8 cellular contexts compared by ENCODE assay signal in the genomic region with DNA sequence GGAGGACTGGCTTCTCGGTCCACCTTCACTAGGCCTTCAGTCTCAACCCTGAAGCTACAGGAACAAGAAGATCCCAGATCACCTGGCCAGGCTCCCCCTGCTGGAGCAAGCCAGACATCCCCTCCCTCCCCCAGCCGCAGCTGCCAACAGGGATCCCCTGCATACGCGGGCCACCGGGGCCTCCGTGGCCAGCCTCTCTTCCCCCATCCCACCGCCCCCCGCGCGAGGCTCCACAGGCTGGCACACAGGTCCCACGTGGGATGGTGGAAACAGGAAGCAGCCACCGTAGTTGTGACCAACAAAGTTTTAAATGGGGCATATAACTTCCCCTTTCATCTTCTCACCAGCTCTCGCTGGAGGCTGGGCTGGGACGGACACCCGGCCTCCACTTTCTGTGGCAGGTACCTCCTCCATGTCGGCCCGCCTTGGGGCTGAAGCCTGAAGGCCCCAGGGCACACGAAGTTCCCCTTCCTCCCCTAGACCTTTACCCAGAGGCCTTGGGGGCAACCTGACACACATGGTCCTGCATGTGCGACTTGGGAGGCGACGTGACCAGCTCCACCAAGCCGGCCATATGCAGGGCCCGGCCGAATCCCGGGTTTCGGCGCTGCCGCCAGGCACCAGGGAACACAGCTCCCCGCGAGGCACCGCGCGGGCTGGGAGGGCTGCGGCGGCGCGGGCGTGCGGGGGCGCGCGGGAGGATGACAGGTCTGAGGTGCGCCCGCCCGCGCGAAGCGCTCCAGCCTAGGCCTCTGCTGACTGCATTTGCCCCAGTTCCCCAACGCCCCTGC. TPM values are rescaled to one million over a fixed set of nuclear protein-coding genes. Genes with fewer than 3 reads are reported as not detected.
A peak's percentile ranks its signal among the peaks of the same experiment; 100 is the strongest.
DNase-seq lines count a peak whose midpoint lies in the region; ATAC-seq and TF ChIP-seq lines count a peak whose summit lies in the region.

No MANE protein-coding gene starts in this region.

- H3K9me3 ChIP-seq in WERI-Rb-1 (ENCODE audit: severe bottlenecking) (no peaks in the 10 kb centered on the region), breast epithelium (no peaks in the 10 kb centered on the region)

- no peaks in the 10 kb centered on the region for H3K36me3 ChIP-seq in WERI-Rb-1
- no peaks in the 10 kb centered on the region for H3K36me3 ChIP-seq in breast epithelium
- H3K36me3 ChIP-seq in kidney epithelial cell (ENCODE audit: control insufficient read depth, insufficient read depth, low read length): no peaks in the 10 kb centered on the region

- H3K4me1 ChIP-seq in breast epithelium: peaks cover 27 to 75% of the 10 kb centered on the region in 2 donors

- no peak for TF ChIP-seq POLR2A in breast epithelium (IDR thresholded peaks at IDR 0.05)

- H3K27ac ChIP-seq in 22Rv1: peak overlapping the region; percentile 98
- H3K27ac ChIP-seq in WERI-Rb-1: peak overlapping the region; percentile 70
- H3K27ac ChIP-seq in breast epithelium: peak overlapping the region; percentile 96

- peak; percentile 21 for ATAC-seq in GM18867 (IDR thresholded peaks at IDR 0.05; ENCODE audit: unreplicated experiment)

- no peaks in the 10 kb centered on the region for H3K27me3 ChIP-seq in WERI-Rb-1 (ENCODE audit: insufficient read depth, low read depth, severe bottlenecking)
- no peaks in the 10 kb centered on the region for H3K27me3 ChIP-seq in breast epithelium
- H3K27me3 ChIP-seq in kidney epithelial cell (ENCODE audit: control insufficient read depth, insufficient read depth, low read length): no peaks in the 10 kb centered on the region

- peak; percentile 82 for TF ChIP-seq CTCF in 22Rv1 (IDR thresholded peaks at IDR 0.05)
- peak; percentile 90 for TF ChIP-seq CTCF in WERI-Rb-1 (IDR thresholded peaks at IDR 0.05; ENCODE audit: low read depth, low read length)
- peak in 2 of 3 donors; percentile 44 to 61 for TF ChIP-seq CTCF in breast epithelium (IDR thresholded peaks at IDR 0.05)
- peak; percentile 91 for TF ChIP-seq CTCF in kidney epithelial cell (IDR thresholded peaks at IDR 0.05; ENCODE audit: insufficient read depth, low read length, poor library complexity, severe bottlenecking)

- DNase-seq in NCI-H2171 treated with DMSO at 0.1 percent for 48 hours (lab: John Stamatoyannopoulos, UW) (peak; percentile 82), WERI-Rb-1 (peak; percentile 89), breast epithelium (ENCODE audit: low spot score in 2 of 2) (peak in 1 of 2 donors; percentile 63), kidney epithelial cell (ENCODE audit: low read depth) (no peak), foreskin melanocyte (no peak)
- peak in 3 of 4 experiments; percentile 46 to 71 (median 56) for DNase-seq in stimulated activated CD4-positive, alpha-beta T cell treated with anti-CD3 and anti-CD28 coated beads, Interleukin-1b, Interleukin-23, amount 100 ng/mL, for 24 hours (ENCODE audit: low read depth in 4 of 4, low spot score in 1 of 4)

- intact Hi-C loops in breast epithelium (cut with DNase I; ENCODE audit: low total_unique reads): no loop called here

- H3K4me3 ChIP-seq in WERI-Rb-1 (ENCODE audit: low read depth, low read length) (peak overlapping the region; percentile 72), breast epithelium (peak overlapping the region; percentile 62 to 85 (median 82)), kidney epithelial cell (ENCODE audit: low read depth, low read length) (peak overlapping the region; percentile 82)

RNA-seq across cellular contexts. Expression of gene PNMA1, which starts 44.4 kb away (rescaled TPM):
- total RNA-seq in breast epithelium: 10 to 100 TPM; 12.1 to 19.3 (median 19.2) TPM
- total RNA-seq in kidney epithelial cell: 31.0 and 31.8 TPM in 2 replicates

Comparison
In these comparisons a context has a peak if more than half of its experiments do, and no peak if none do; other contexts are left out.
1. DNase-seq: peak in NCI-H2171 treated with DMSO at 0.1 percent for 48 hours (single experiment), WERI-Rb-1 (single experiment) and stimulated activated CD4-positive, alpha-beta T cell treated with anti-CD3 and anti-CD28 coated beads, Interleukin-1b, Interleukin-23, amount 100 ng/mL, for 24 hours (3 of 4); none in kidney epithelial cell (single experiment) and foreskin melanocyte (single experiment).
2. Peak in every context shown above with its lines, with median percentiles within 50 percentile points of each other: H3K27ac ChIP-seq, CTCF ChIP-seq and H3K4me3 ChIP-seq.